In the genomic region with DNA sequence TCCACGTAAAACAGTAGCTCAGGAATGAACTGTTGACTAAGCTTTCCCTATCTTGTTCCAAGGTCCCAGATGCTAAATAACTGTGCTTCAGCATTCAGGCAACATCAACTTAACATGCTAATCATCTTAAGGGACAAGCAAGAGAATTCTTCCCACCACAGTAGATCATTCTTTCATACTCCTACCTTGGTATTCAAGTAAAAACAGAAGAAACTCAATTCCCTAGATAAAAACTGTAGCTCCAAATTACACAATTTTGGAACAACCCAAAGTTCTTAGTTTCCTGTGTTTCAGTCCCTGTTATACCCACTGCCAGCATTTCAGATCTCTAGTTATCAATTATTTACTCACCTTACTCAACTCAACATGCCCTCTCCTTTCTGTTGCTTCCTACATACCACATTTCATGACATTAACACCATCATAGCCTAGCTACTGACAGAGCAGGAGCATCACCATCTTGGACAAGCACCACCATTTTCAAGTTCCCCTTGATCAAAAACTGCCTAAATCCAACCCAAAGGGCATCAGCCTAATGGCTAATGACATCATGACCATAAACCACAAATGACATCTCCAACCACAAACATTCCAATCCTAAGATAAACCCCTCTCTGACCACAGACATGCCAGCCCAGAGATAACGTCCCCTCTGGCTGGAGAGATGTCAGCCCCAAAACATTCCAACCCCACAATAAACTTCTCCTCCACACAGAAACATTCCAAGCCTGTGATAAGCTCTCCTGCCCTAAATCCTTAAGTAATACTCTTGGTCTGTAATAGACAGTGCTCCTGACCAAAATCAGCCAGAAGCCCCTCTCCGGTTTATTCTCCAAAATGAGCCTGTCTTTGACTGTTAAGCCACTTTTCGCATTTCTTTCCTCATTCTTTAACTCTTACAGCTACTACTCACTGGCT, we compare ENCODE assay signal across 1 cellular context.
A peak's percentile ranks its signal among the peaks of the same experiment; 100 is the strongest.
TF ChIP-seq lines count a peak whose summit lies in the region.

No MANE protein-coding gene starts in this region.

TF ChIP-seq in HEK293, 187 proteins besides CTCF, POLR2A, EP300 and RAD21 (continued from another document and continues in another):
- TF ChIP-seq GLIS1 (tag by site-specific recombination; IDR thresholded peaks at IDR 0.05) (0 out of 2 replicates have a peak, but pooled peaks have one; percentile 36), ZNF423 (tag by site-specific recombination; IDR thresholded peaks at IDR 0.05) (no peak), ZNF629 (tag by site-specific recombination; IDR thresholded peaks at IDR 0.05) (peak; percentile 98), GLI2 (tag by site-specific recombination; IDR thresholded peaks at IDR 0.05; ENCODE audit: borderline replicate concordance, low read depth) (peak; percentile 71; the same call in 1 of the 2 replicates), ZSCAN23 (tag by site-specific recombination; IDR thresholded peaks at IDR 0.05) (peak; percentile 91; the same call in 1 of the 2 replicates), ZBTB1 (tag by site-specific recombination; IDR thresholded peaks at IDR 0.05) (no peak), KLF16 (tag by site-specific recombination; IDR thresholded peaks at IDR 0.05) (peak; percentile 93), ZBTB21 (tag by site-specific recombination; IDR thresholded peaks at IDR 0.05) (peak; percentile 98), KLF8 (tag by site-specific recombination; IDR thresholded peaks at IDR 0.05) (peak; percentile 92), ZNF146 (tag by site-specific recombination; IDR thresholded peaks at IDR 0.05) (peak; percentile 49; the same call in 1 of the 2 replicates), YY2 (tag by site-specific recombination; IDR thresholded peaks at IDR 0.05) (peak; percentile 79; the same call in 1 of the 2 replicates), ZNF121 (tag by site-specific recombination; IDR thresholded peaks at IDR 0.05) (no peak), MEIS1 (CRISPR knock-in tag; IDR thresholded peaks at IDR 0.05; ENCODE audit: borderline replicate concordance) (0 out of 2 replicates have a peak, but pooled peaks have one; percentile 23), ZNF391 (tag by site-specific recombination; IDR thresholded peaks at IDR 0.05; ENCODE audit: borderline replicate concordance, low read depth) (peak; percentile 97), ZBTB17 (tag by site-specific recombination; IDR thresholded peaks at IDR 0.05) (peak; percentile 34; the same call in 1 of the 2 replicates), ZNF214 (tag by site-specific recombination; IDR thresholded peaks at IDR 0.05; ENCODE audit: borderline replicate concordance) (no peak), ZNF623 (tag by site-specific recombination; IDR thresholded peaks at IDR 0.05) (0 out of 2 replicates have a peak, but pooled peaks have one; percentile 33), ZNF830 (tag by site-specific recombination; IDR thresholded peaks at IDR 0.05; ENCODE audit: low read depth) (no peak), FEZF1 (tag by site-specific recombination; IDR thresholded peaks at IDR 0.05) (peak; percentile 97), ZNF404 (tag by site-specific recombination; IDR thresholded peaks at IDR 0.05) (no peak), ZNF747 (tag by site-specific recombination; IDR thresholded peaks at IDR 0.05) (no peak), ZNF416 (tag by site-specific recombination; IDR thresholded peaks at IDR 0.05) (no peak), GLIS2 (tag by site-specific recombination; IDR thresholded peaks at IDR 0.05) (no peak), ZNF837 (tag by site-specific recombination; IDR thresholded peaks at IDR 0.05) (no peak)
- TF ChIP-seq, protein P1, sequence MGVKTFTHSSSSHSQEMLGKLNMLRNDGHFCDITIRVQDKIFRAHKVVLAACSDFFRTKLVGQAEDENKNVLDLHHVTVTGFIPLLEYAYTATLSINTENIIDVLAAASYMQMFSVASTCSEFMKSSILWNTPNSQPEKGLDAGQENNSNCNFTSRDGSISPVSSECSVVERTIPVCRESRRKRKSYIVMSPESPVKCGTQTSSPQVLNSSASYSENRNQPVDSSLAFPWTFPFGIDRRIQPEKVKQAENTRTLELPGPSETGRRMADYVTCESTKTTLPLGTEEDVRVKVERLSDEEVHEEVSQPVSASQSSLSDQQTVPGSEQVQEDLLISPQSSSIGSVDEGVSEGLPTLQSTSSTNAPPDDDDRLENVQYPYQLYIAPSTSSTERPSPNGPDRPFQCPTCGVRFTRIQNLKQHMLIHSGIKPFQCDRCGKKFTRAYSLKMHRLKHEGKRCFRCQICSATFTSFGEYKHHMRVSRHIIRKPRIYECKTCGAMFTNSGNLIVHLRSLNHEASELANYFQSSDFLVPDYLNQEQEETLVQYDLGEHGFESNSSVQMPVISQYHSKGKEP (tag by site-specific recombination; IDR thresholded peaks at IDR 0.05) = no peak
- TF ChIP-seq, protein P2, sequence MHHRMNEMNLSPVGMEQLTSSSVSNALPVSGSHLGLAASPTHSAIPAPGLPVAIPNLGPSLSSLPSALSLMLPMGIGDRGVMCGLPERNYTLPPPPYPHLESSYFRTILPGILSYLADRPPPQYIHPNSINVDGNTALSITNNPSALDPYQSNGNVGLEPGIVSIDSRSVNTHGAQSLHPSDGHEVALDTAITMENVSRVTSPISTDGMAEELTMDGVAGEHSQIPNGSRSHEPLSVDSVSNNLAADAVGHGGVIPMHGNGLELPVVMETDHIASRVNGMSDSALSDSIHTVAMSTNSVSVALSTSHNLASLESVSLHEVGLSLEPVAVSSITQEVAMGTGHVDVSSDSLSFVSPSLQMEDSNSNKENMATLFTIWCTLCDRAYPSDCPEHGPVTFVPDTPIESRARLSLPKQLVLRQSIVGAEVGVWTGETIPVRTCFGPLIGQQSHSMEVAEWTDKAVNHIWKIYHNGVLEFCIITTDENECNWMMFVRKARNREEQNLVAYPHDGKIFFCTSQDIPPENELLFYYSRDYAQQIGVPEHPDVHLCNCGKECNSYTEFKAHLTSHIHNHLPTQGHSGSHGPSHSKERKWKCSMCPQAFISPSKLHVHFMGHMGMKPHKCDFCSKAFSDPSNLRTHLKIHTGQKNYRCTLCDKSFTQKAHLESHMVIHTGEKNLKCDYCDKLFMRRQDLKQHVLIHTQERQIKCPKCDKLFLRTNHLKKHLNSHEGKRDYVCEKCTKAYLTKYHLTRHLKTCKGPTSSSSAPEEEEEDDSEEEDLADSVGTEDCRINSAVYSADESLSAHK (tag by site-specific recombination; IDR thresholded peaks at IDR 0.05) = peak; percentile 98
- TF ChIP-seq, protein P3, sequence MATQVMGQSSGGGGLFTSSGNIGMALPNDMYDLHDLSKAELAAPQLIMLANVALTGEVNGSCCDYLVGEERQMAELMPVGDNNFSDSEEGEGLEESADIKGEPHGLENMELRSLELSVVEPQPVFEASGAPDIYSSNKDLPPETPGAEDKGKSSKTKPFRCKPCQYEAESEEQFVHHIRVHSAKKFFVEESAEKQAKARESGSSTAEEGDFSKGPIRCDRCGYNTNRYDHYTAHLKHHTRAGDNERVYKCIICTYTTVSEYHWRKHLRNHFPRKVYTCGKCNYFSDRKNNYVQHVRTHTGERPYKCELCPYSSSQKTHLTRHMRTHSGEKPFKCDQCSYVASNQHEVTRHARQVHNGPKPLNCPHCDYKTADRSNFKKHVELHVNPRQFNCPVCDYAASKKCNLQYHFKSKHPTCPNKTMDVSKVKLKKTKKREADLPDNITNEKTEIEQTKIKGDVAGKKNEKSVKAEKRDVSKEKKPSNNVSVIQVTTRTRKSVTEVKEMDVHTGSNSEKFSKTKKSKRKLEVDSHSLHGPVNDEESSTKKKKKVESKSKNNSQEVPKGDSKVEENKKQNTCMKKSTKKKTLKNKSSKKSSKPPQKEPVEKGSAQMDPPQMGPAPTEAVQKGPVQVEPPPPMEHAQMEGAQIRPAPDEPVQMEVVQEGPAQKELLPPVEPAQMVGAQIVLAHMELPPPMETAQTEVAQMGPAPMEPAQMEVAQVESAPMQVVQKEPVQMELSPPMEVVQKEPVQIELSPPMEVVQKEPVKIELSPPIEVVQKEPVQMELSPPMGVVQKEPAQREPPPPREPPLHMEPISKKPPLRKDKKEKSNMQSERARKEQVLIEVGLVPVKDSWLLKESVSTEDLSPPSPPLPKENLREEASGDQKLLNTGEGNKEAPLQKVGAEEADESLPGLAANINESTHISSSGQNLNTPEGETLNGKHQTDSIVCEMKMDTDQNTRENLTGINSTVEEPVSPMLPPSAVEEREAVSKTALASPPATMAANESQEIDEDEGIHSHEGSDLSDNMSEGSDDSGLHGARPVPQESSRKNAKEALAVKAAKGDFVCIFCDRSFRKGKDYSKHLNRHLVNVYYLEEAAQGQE (tag by site-specific recombination; IDR thresholded peaks at IDR 0.05) = no peak
- TF ChIP-seq, protein P4, sequence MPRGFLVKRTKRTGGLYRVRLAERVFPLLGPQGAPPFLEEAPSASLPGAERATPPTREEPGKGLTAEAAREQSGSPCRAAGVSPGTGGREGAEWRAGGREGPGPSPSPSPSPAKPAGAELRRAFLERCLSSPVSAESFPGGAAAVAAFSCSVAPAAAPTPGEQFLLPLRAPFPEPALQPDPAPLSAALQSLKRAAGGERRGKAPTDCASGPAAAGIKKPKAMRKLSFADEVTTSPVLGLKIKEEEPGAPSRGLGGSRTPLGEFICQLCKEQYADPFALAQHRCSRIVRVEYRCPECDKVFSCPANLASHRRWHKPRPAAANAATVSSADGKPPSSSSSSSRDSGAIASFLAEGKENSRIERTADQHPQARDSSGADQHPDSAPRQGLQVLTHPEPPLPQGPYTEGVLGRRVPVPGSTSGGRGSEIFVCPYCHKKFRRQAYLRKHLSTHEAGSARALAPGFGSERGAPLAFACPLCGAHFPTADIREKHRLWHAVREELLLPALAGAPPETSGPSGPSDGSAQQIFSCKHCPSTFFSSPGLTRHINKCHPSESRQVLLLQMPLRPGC (tag by site-specific recombination; IDR thresholded peaks at IDR 0.05) = peak; percentile 83
- TF ChIP-seq, protein P5, sequence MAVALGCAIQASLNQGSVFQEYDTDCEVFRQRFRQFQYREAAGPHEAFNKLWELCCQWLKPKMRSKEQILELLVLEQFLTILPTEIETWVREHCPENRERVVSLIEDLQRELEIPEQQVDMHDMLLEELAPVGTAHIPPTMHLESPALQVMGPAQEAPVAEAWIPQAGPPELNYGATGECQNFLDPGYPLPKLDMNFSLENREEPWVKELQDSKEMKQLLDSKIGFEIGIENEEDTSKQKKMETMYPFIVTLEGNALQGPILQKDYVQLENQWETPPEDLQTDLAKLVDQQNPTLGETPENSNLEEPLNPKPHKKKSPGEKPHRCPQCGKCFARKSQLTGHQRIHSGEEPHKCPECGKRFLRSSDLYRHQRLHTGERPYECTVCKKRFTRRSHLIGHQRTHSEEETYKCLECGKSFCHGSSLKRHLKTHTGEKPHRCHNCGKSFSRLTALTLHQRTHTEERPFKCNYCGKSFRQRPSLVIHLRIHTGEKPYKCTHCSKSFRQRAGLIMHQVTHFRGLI (tag by site-specific recombination; IDR thresholded peaks at IDR 0.05) = peak; percentile 41; the same call in 1 of the 2 replicates
- TF ChIP-seq, protein P6, sequence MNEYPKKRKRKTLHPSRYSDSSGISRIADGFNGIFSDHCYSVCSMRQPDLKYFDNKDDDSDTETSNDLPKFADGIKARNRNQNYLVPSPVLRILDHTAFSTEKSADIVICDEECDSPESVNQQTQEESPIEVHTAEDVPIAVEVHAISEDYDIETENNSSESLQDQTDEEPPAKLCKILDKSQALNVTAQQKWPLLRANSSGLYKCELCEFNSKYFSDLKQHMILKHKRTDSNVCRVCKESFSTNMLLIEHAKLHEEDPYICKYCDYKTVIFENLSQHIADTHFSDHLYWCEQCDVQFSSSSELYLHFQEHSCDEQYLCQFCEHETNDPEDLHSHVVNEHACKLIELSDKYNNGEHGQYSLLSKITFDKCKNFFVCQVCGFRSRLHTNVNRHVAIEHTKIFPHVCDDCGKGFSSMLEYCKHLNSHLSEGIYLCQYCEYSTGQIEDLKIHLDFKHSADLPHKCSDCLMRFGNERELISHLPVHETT (tag by site-specific recombination; IDR thresholded peaks at IDR 0.05) = peak; percentile 98
- TF ChIP-seq, protein P7, sequence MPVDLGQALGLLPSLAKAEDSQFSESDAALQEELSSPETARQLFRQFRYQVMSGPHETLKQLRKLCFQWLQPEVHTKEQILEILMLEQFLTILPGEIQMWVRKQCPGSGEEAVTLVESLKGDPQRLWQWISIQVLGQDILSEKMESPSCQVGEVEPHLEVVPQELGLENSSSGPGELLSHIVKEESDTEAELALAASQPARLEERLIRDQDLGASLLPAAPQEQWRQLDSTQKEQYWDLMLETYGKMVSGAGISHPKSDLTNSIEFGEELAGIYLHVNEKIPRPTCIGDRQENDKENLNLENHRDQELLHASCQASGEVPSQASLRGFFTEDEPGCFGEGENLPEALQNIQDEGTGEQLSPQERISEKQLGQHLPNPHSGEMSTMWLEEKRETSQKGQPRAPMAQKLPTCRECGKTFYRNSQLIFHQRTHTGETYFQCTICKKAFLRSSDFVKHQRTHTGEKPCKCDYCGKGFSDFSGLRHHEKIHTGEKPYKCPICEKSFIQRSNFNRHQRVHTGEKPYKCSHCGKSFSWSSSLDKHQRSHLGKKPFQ (tag by site-specific recombination; IDR thresholded peaks at IDR 0.05) = 0 out of 2 replicates have a peak, but pooled peaks have one; percentile 12
- TF ChIP-seq, protein P8, sequence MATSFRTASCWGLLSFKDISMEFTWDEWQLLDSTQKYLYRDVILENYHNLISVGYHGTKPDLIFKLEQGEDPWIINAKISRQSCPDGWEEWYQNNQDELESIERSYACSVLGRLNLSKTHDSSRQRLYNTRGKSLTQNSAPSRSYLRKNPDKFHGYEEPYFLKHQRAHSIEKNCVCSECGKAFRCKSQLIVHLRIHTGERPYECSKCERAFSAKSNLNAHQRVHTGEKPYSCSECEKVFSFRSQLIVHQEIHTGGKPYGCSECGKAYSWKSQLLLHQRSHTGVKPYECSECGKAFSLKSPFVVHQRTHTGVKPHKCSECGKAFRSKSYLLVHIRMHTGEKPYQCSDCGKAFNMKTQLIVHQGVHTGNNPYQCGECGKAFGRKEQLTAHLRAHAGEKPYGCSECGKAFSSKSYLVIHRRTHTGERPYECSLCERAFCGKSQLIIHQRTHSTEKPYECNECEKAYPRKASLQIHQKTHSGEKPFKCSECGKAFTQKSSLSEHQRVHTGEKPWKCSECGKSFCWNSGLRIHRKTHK (tag by site-specific recombination; IDR thresholded peaks at IDR 0.05) = no peak
- TF ChIP-seq, protein P9, sequence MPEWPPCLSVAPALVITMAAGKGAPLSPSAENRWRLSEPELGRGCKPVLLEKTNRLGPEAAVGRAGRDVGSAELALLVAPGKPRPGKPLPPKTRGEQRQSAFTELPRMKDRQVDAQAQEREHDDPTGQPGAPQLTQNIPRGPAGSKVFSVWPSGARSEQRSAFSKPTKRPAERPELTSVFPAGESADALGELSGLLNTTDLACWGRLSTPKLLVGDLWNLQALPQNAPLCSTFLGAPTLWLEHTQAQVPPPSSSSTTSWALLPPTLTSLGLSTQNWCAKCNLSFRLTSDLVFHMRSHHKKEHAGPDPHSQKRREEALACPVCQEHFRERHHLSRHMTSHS (tag by site-specific recombination; IDR thresholded peaks at IDR 0.05) = no peak
- TF ChIP-seq, protein P10, sequence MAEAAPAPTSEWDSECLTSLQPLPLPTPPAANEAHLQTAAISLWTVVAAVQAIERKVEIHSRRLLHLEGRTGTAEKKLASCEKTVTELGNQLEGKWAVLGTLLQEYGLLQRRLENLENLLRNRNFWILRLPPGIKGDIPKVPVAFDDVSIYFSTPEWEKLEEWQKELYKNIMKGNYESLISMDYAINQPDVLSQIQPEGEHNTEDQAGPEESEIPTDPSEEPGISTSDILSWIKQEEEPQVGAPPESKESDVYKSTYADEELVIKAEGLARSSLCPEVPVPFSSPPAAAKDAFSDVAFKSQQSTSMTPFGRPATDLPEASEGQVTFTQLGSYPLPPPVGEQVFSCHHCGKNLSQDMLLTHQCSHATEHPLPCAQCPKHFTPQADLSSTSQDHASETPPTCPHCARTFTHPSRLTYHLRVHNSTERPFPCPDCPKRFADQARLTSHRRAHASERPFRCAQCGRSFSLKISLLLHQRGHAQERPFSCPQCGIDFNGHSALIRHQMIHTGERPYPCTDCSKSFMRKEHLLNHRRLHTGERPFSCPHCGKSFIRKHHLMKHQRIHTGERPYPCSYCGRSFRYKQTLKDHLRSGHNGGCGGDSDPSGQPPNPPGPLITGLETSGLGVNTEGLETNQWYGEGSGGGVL (tag by site-specific recombination; IDR thresholded peaks at IDR 0.05) = peak; percentile 84
